12 cellular contexts compared by ENCODE assay signal in the genomic region with DNA sequence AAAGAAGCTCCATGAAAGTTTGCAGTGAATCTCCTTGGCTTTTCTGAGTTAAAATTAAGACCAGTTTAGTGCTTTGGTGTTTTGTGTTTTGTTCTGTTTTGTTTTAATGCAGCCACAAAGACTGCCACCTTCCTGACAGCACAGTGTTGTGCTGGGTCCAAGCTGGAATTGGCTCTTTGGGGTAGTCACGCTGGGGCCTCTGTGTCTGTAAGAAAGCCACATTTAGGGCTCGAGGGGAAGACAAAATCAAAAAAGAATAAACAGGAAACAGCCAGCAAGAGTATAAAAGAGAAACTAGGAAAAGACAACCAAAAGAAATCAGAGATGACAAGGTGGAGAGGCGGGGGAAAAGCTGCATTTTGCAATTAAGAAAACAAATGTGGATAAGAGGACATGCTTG.
DNase-seq lines count a peak whose midpoint lies in the region; ATAC-seq and TF ChIP-seq lines count a peak whose summit lies in the region.
"Had no signal": no experiment of that assay in that cellular context is flagged by ENCODE, and none has a peak within 500 bp of the region (broad histone marks: within the 10 kb centered on the region; RNA-seq: fewer than 3 reads in every experiment).

No MANE protein-coding gene starts in this region.

- H3K4me3 ChIP-seq in adipocyte (ENCODE audit: low read length) (peak overlapping the region; percentile 68), suprapubic skin (no peak overlapping the region)
- H3K4me3 ChIP-seq: SJCRH30 had no signal

- H3K36me3 Mint-ChIP-seq in activated T-cell treated with anti-CD3 and anti-CD28 coated beads, Interleukin-2, amount 50 U/mL, for 24 hours (ENCODE audit: low read depth): peaks cover 60% of the 10 kb centered on the region

- no peaks in the 10 kb centered on the region for H3K9me3 ChIP-seq in adipocyte (ENCODE audit: control insufficient read depth, low read length)
- no peaks in the 10 kb centered on the region for H3K9me3 ChIP-seq in suprapubic skin
- H3K9me3 ChIP-seq: SJCRH30 had no signal

- no peak overlapping the region for H3K4me3 Mint-ChIP-seq in activated T-cell treated with anti-CD3 and anti-CD28 coated beads, Interleukin-2, amount 50 U/mL, for 24 hours

- H3K27ac ChIP-seq in suprapubic skin: peak overlapping the region; percentile 55
- H3K27ac ChIP-seq: SJCRH30 had no signal

- H3K27me3 Mint-ChIP-seq in activated T-cell treated with anti-CD3 and anti-CD28 coated beads, Interleukin-2, amount 50 U/mL, for 24 hours: no peaks in the 10 kb centered on the region

- 44% methylated on average over 3 of the region's 3 CpGs for WGBS in suprapubic skin

- TF ChIP-seq POLR2A in suprapubic skin (IDR thresholded peaks at IDR 0.05): no peak

- peak overlapping the region; percentile 53 for H3K27ac Mint-ChIP-seq in activated T-cell treated with anti-CD3 and anti-CD28 coated beads, Interleukin-2, amount 50 U/mL, for 24 hours

- H3K36me3 ChIP-seq in adipocyte (ENCODE audit: control insufficient read depth, insufficient read depth, low read length, severe bottlenecking) (no peaks in the 10 kb centered on the region), suprapubic skin (no peaks in the 10 kb centered on the region)
- H3K36me3 ChIP-seq: SJCRH30 had no signal

- TF ChIP-seq EP300 in suprapubic skin (IDR thresholded peaks at IDR 0.05): no peak

- H3K9me3 Mint-ChIP-seq in activated T-cell treated with anti-CD3 and anti-CD28 coated beads, Interleukin-2, amount 50 U/mL, for 24 hours: peaks cover 4% of the 10 kb centered on the region

- H3K9ac ChIP-seq in adipocyte (ENCODE audit: low read length): peak overlapping the region; percentile 80

- TF ChIP-seq CTCF in suprapubic skin (IDR thresholded peaks at IDR 0.05): no peak

- peaks cover 59% of the 10 kb centered on the region for H3K4me1 ChIP-seq in adipocyte (ENCODE audit: control insufficient read depth, insufficient read depth, low read length)
- H3K4me1 ChIP-seq in suprapubic skin: peaks cover 14% of the 10 kb centered on the region

- no peak for ATAC-seq in GM19023 (IDR thresholded peaks at IDR 0.05; ENCODE audit: unreplicated experiment)

- H3K4me1 Mint-ChIP-seq in activated T-cell treated with anti-CD3 and anti-CD28 coated beads, Interleukin-2, amount 50 U/mL, for 24 hours (ENCODE audit: low read depth): peaks cover 70% of the 10 kb centered on the region

- H3K27me3 ChIP-seq in adipocyte (replicated peaks; ENCODE audit: control insufficient read depth, insufficient read depth, low read length) (no peaks in the 10 kb centered on the region), suprapubic skin (no peaks in the 10 kb centered on the region)
- H3K27me3 ChIP-seq: SJCRH30 had no signal

- no peak for DNase-seq in activated T-cell treated with anti-CD3 and anti-CD28 coated beads, Interleukin-2, amount 50 U/mL, for 24 hours
- no peak for DNase-seq in activated T-cell treated with anti-CD3 and anti-CD28 coated beads, Interleukin-2, amount 50 U/mL, for 48 hours
- DNase-seq in adipocyte (ENCODE audit: low read depth) (peak; percentile 24), medulla oblongata (ENCODE audit: extremely low spot score) (peak; percentile 42), suprapubic skin (ENCODE audit: low spot score in 2 of 2) (no peak), hypothalamus (lab: John Stamatoyannopoulos, UW) (no peak), NCI-H1694 (lab: John Stamatoyannopoulos, UW) (no peak)
- DNase-seq: ACHN; activated CD8-positive, alpha-beta memory T cell treated with anti-CD3 and anti-CD28 coated beads, Interleukin-2, amount 50 U/mL, for 48 hours; NCI-H524 treated with DMSO at 0.1 percent for 48 hours had no signal

Comparison
In these comparisons a context has a peak if more than half of its experiments do, and no peak if none do; other contexts are left out.
1. DNase-seq: peak in adipocyte (single experiment) and medulla oblongata (single experiment); none in activated T-cell treated with anti-CD3 and anti-CD28 coated beads, Interleukin-2, amount 50 U/mL, for 24 hours (single experiment), activated T-cell treated with anti-CD3 and anti-CD28 coated beads, Interleukin-2, amount 50 U/mL, for 48 hours (0 of 2), suprapubic skin (0 of 2), hypothalamus (0 of 51) and NCI-H1694 (single experiment).